Comparison of ENCODE assay signal across 12 cellular contexts in genomic region chr10:14876764-14877163, GRCh38. TPM values are rescaled to one million over a fixed set of nuclear protein-coding genes. Genes with fewer than 3 reads are reported as not detected.
DNase-seq lines count a peak whose midpoint lies in the region; ATAC-seq and TF ChIP-seq lines count a peak whose summit lies in the region.
"Had no signal": no experiment of that assay in that cellular context is flagged by ENCODE, and none has a peak within 500 bp of the region (broad histone marks: within the 10 kb centered on the region; RNA-seq: fewer than 3 reads in every experiment).

No MANE protein-coding gene starts in this region.

- H3K4me2 ChIP-seq in OCI-LY1 (ENCODE audit: low read length) = peak overlapping the region; percentile 81

- DNase-seq in Caco-2 (no peak), nephron progenitor cell (no peak), kidney tubule cell (ENCODE audit: low spot score) (no peak), 8988T (no peak)
- DNase-seq: activated gamma-delta T cell treated with Interleukin-2 at 50 U/mL for 16 hours; posterior cingulate gyrus; stimulated activated CD8-positive, alpha-beta memory T cell treated with anti-CD3 and anti-CD28 coated beads, Interleukin-4, amount 100 ng/mL, for 48 hours had no signal

- CTCF ChIA-PET in Caco-2 (lab: Charles Lee) = no interaction called here

- H3K9me2 ChIP-seq in OCI-LY1 (ENCODE audit: low read depth, low read length) = no peaks in the 10 kb centered on the region

- H3K4me1 Mint-ChIP-seq in Caco-2 (ENCODE audit: low read depth, unreplicated experiment) (peaks cover 14% of the 10 kb centered on the region), nephron progenitor cell (peaks cover 54% of the 10 kb centered on the region)
- H3K4me1 Mint-ChIP-seq in dendritic cell treated with granulocyte-macrophage colony-stimulating factor and Interleukin-4, amounts not matched to agents 40 ng/mL and 50 ng/mL, for 4 days (ENCODE audit: low read depth) = peaks cover 29% of the 10 kb centered on the region

- H3K27ac Mint-ChIP-seq in Caco-2 (ENCODE audit: unreplicated experiment) (peak overlapping the region; percentile 99), nephron progenitor cell (peak overlapping the region; percentile 71)
- H3K27ac Mint-ChIP-seq in dendritic cell treated with granulocyte-macrophage colony-stimulating factor and Interleukin-4, amounts not matched to agents 40 ng/mL and 50 ng/mL, for 4 days = peak overlapping the region; percentile 94

- H3K27me3 ChIP-seq in Caco-2 (replicated peaks; ENCODE audit: control insufficient read depth, insufficient read depth, low read length) (no peaks in the 10 kb centered on the region), OCI-LY1 (ENCODE audit: insufficient read depth, low read length) (no peaks in the 10 kb centered on the region)

- intact Hi-C loops in Caco-2 (cut with micrococcal nuclease; ENCODE audit: unreplicated experiment) = loop anchor here (5.0 kb wide), 2 partner anchors 96 to 379 kb away; no protein-coding TSS in a partner anchor
- intact Hi-C loops in dendritic cell treated with granulocyte-macrophage colony-stimulating factor and Interleukin-4, amounts not matched to agents 40 ng/mL and 50 ng/mL, for 4 days (cut with micrococcal nuclease) = no loop called here

- ATAC-seq in HG03039 (IDR thresholded peaks at IDR 0.05; ENCODE audit: unreplicated experiment) (no peak), HG03378 (IDR thresholded peaks at IDR 0.05; ENCODE audit: unreplicated experiment) (no peak)

- H3K4me3 ChIP-seq in Caco-2 (ENCODE audit: low read depth, low read length) = peak overlapping the region; percentile 93
- H3K4me3 ChIP-seq in OCI-LY1 (ENCODE audit: low read depth, low read length, poor library complexity, severe bottlenecking) = peak overlapping the region; percentile 81

- no peaks in the 10 kb centered on the region for H3K9me3 ChIP-seq in Caco-2
- no peaks in the 10 kb centered on the region for H3K9me3 ChIP-seq in OCI-LY1 (ENCODE audit: low read length)

- H3K4me3 Mint-ChIP-seq in Caco-2 (ENCODE audit: unreplicated experiment) (peak overlapping the region; percentile 99), nephron progenitor cell (peak overlapping the region; percentile 94)
- no peak overlapping the region for H3K4me3 Mint-ChIP-seq in dendritic cell treated with granulocyte-macrophage colony-stimulating factor and Interleukin-4, amounts not matched to agents 40 ng/mL and 50 ng/mL, for 4 days

- no peaks in the 10 kb centered on the region for H3K36me3 ChIP-seq in Caco-2 (ENCODE audit: control insufficient read depth, insufficient read depth, low read length)
- peaks cover 8% of the 10 kb centered on the region; the same call in 1 of the 2 replicates for H3K36me3 ChIP-seq in OCI-LY1 (ENCODE audit: insufficient read depth, low read length)

- 0 out of 2 replicates have a peak, but pooled peaks cover 2% of the 10 kb centered on the region for H3F3A ChIP-seq in OCI-LY1 (ENCODE audit: insufficient read depth, low read length)

- H3K9ac ChIP-seq in OCI-LY1 (ENCODE audit: low read length) = peak overlapping the region; percentile 81; the same call in 1 of the 2 replicates

- POLR2A ChIA-PET in Caco-2 (lab: Charles Lee) = interaction anchor here (0.6 to 4.1 kb wide), 2 partner anchors 32 to 39 kb away, joined by 3 to 64 read pairs; partner anchors contain the start of genes CDNF, HSPA14 and MSANTD7

- peaks cover 37% of the 10 kb centered on the region for H3K79me2 ChIP-seq in OCI-LY1 (ENCODE audit: insufficient read depth, low read length)

- H2AFZ ChIP-seq in OCI-LY1 (ENCODE audit: low read length) = no peak overlapping the region

- no peak overlapping the region for H3K27ac ChIP-seq in OCI-LY1 (ENCODE audit: low read depth, low read length, poor library complexity, severe bottlenecking)

- no peaks in the 10 kb centered on the region for H3K9me3 Mint-ChIP-seq in Caco-2 (ENCODE audit: unreplicated experiment)
- H3K9me3 Mint-ChIP-seq in dendritic cell treated with granulocyte-macrophage colony-stimulating factor and Interleukin-4, amounts not matched to agents 40 ng/mL and 50 ng/mL, for 4 days = no peaks in the 10 kb centered on the region
- H3K9me3 Mint-ChIP-seq in nephron progenitor cell = no peaks in the 10 kb centered on the region

- H3K4me1 ChIP-seq in Caco-2 (peaks cover 9% of the 10 kb centered on the region; the same call in 1 of the 2 replicates), OCI-LY1 (ENCODE audit: insufficient read depth, low read length, severe bottlenecking) (peaks cover 30% of the 10 kb centered on the region)

- no peaks in the 10 kb centered on the region for H3K27me3 Mint-ChIP-seq in Caco-2 (ENCODE audit: insufficient read depth, unreplicated experiment)
- H3K27me3 Mint-ChIP-seq in dendritic cell treated with granulocyte-macrophage colony-stimulating factor and Interleukin-4, amounts not matched to agents 40 ng/mL and 50 ng/mL, for 4 days = no peaks in the 10 kb centered on the region
- no peaks in the 10 kb centered on the region for H3K27me3 Mint-ChIP-seq in nephron progenitor cell (ENCODE audit: low read depth, poor library complexity)

- peaks cover 38% of the 10 kb centered on the region for H3K36me3 Mint-ChIP-seq in Caco-2 (ENCODE audit: insufficient read depth, unreplicated experiment)
- peaks cover 28% of the 10 kb centered on the region for H3K36me3 Mint-ChIP-seq in dendritic cell treated with granulocyte-macrophage colony-stimulating factor and Interleukin-4, amounts not matched to agents 40 ng/mL and 50 ng/mL, for 4 days (ENCODE audit: low read depth)
- H3K36me3 Mint-ChIP-seq in nephron progenitor cell (ENCODE audit: low read depth) = peaks cover 2% of the 10 kb centered on the region

- H4K20me1 ChIP-seq in OCI-LY1 (ENCODE audit: insufficient read depth, low read length) = no peaks in the 10 kb centered on the region

- BruUV-seq in Caco-2 (replicated peaks; lab: Mats Ljungman, UMichigan) = no TSS peak

- TF ChIP-seq CTCF in Caco-2 (IDR thresholded peaks at IDR 0.05; ENCODE audit: insufficient read depth in 1 of 2, low read depth in 1 of 2, low read length in 1 of 2, severe bottlenecking in 1 of 2, unreplicated experiment in 1 of 2) (no peak), OCI-LY1 (IDR thresholded peaks at IDR 0.05; ENCODE audit: low read length) (no peak), nephron progenitor cell (IDR thresholded peaks at IDR 0.05) (no peak)

RNA-seq across cellular contexts. Expression of gene SUV39H2, which starts 1.9 kb away (rescaled TPM):
- 58.3 and 60.4 TPM in 2 replicates for total RNA-seq in Caco-2 (2022)

RNA-seq across cellular contexts. Expression of gene HSPA14, which starts 38.7 kb away (rescaled TPM):
- 36.9 and 39.3 TPM in 2 replicates for total RNA-seq in Caco-2 (2022)

RNA-seq across cellular contexts. Expression of gene MSANTD7, which starts 38.7 kb away (rescaled TPM):
- 30.0 and 32.8 TPM in 2 replicates for total RNA-seq in Caco-2 (2022)

RNA-seq across cellular contexts. Expression of gene CDNF, which starts 38.9 kb away (rescaled TPM):
- total RNA-seq in Caco-2 (2022) = 3.4 and 3.9 TPM in 2 replicates
- total RNA-seq: glomerular endothelial cell had no signal
